8 cellular contexts compared by ENCODE assay signal in genomic region chr1:40373323-40374283, GRCh38.
A peak's percentile ranks its signal among the peaks of the same experiment; 100 is the strongest.
DNase-seq lines count a peak whose midpoint lies in the region; ATAC-seq lines count a peak whose summit lies in the region.

SMAP2 (plus strand) TSS chr1:40373727; CDS start chr1:40374121, 394 bp downstream.

- peak; percentile 100 for DNase-seq in AG08396 (ENCODE audit: low spot score)
- DNase-seq in NCI-H446 (lab: John Stamatoyannopoulos, UW) = peak; percentile 91 to 97
- peak; percentile 87 for DNase-seq in activated CD4-positive, CD25-positive, alpha-beta regulatory T cell treated with anti-CD3 and anti-CD28 coated beads, Interleukin-2, amount 50 U/mL, for 16 hours (ENCODE audit: low read depth, low spot score)
- DNase-seq in central memory CD4-positive, alpha-beta T cell = peak; percentile 95
- DNase-seq in inferior parietal cortex (ENCODE audit: extremely low spot score) = peak; percentile 90
- DNase-seq in stimulated activated CD4-positive, alpha-beta T cell treated with anti-CD3 and anti-CD28 coated beads, Interleukin-12 subunit alpha, Interleukin-12 subunit beta, amount 100 ng/mL, for 24 hours (ENCODE audit: low read depth in 2 of 2) = peak; percentile 91 to 95

- ATAC-seq in GM19025 (IDR thresholded peaks at IDR 0.05; ENCODE audit: low read depth, unreplicated experiment) = peak; percentile 90
- ATAC-seq in HG03280 (IDR thresholded peaks at IDR 0.05; ENCODE audit: unreplicated experiment) = peak; percentile 80

Comparison
In these comparisons a context has a peak if more than half of its experiments do, and no peak if none do; other contexts are left out.
1. Peak in every context shown above with its lines: DNase-seq and ATAC-seq.